Comparison of ENCODE assay signal across 27 cellular contexts in genomic region chr7:52758337-52758736, GRCh38.
"Had no signal": no experiment of that assay in that cellular context is flagged by ENCODE, and none has a peak within 500 bp of the region (broad histone marks: within the 10 kb centered on the region; RNA-seq: fewer than 3 reads in every experiment).

No MANE protein-coding gene starts in this region.

- DNase-seq: activated CD4-positive, alpha-beta memory T cell treated with anti-CD3 and anti-CD28 coated beads, Interleukin-2, amount 10 ng/mL, durations not matched to agents 7 days and 5 days; activated CD4-positive, alpha-beta T cell treated with anti-CD3 and anti-CD28 coated beads for 36 hours; activated CD4-positive, alpha-beta T cell treated with anti-CD3 and anti-CD28 coated beads, Interleukin-2, amount 50 U/mL, for 1 hour; activated gamma-delta T cell; activated naive CD4-positive, alpha-beta T cell treated with anti-CD3 and anti-CD28 coated beads for 36 hours; activated T-cell treated with anti-CD3 and anti-CD28 coated beads for 4 hours; activated T-cell treated with anti-CD3 and anti-CD28 coated beads, Interleukin-2, amount 50 U/mL, for 48 hours; amygdala; brain microvascular endothelial cell; Karpas-422; MM.1S; NCI-H1105; NCI-H1436; NCI-H1694 treated with DMSO at 0.1 percent for 48 hours; NCI-H2029 treated with DMSO at 0.1 percent for 48 hours; NCI-H2227 treated with DMSO at 0.1 percent for 48 hours; NCI-H446 treated with DMSO at 0.1 percent for 48 hours; NCI-H524 treated with DMSO at 0.1 percent for 48 hours; NCI-H774; NK-92 treated with Interleukin-12 subunit alpha and Interleukin-12 subunit beta, amount 100 ng/mL, for 24 hours; PC-3; T-helper 1 cell; WERI-Rb-1 had no signal

- H3K27ac ChIP-seq: brain microvascular endothelial cell, cardiac muscle cell, SK-N-MC, WERI-Rb-1 had no signal

- H3K4me3 ChIP-seq: cardiac muscle cell, K562, SK-N-MC had no signal

- ATAC-seq: activated CD4-positive, alpha-beta T cell treated with anti-CD3 and anti-CD28 coated beads for 36 hours; activated T-helper 17 cell treated with anti-CD3 and anti-CD28 coated beads, Interleukin-2, amount 50 U/mL, for 72 hours; K562; PC-3 had no signal

- H3K36me3 ChIP-seq: brain microvascular endothelial cell, cardiac muscle cell, WERI-Rb-1 had no signal

- H3K27me3 ChIP-seq: brain microvascular endothelial cell, cardiac muscle cell had no signal
